In genomic region chr13:49292742-49293498, GRCh38 we compare ENCODE assay signal across 10 cellular contexts. TPM values are rescaled to one million over a fixed set of nuclear protein-coding genes. Genes with fewer than 3 reads are reported as not detected.
A peak's percentile ranks its signal among the peaks of the same experiment; 100 is the strongest.
DNase-seq lines count a peak whose midpoint lies in the region; FAIRE-seq and TF ChIP-seq lines count a peak whose summit lies in the region.
"Had no signal": no experiment of that assay in that cellular context is flagged by ENCODE, and none has a peak within 500 bp of the region (broad histone marks: within the 10 kb centered on the region; RNA-seq: fewer than 3 reads in every experiment).

No MANE protein-coding gene starts in this region.

- TF ChIP-seq CTCF in fibroblast of pulmonary artery (IDR thresholded peaks at IDR 0.05; ENCODE audit: low read length, missing control alignments) (no peak), sigmoid colon (IDR thresholded peaks at IDR 0.05) (no peak)

- H3K27ac ChIP-seq in sigmoid colon, result peak overlapping the region; percentile 0 to 59 (median 30)

- intact Hi-C loops in sigmoid colon (cut with DNase I), result no loop called here

- no peak for FAIRE-seq in RCC 7860 (lab: Jason Lieb, UNC)
- FAIRE-seq: A204.1 had no signal

- TF ChIP-seq EP300 in sigmoid colon (IDR thresholded peaks at IDR 0.05), result peak in 1 of 4 donors; percentile 33

- no peaks in the 10 kb centered on the region for H3K27me3 ChIP-seq in sigmoid colon

- 42 to 53% methylated on average over 6 of the region's 6 CpGs for WGBS in sigmoid colon, 2 donors

- peaks cover 0 to 2% (median 0%) of the 10 kb centered on the region in 4 donors for H3K36me3 ChIP-seq in sigmoid colon

- no peak for TF ChIP-seq POLR2A in sigmoid colon (IDR thresholded peaks at IDR 0.05)

- H3K4me3 ChIP-seq in fibroblast of pulmonary artery (replicated peaks; ENCODE audit: low read depth, low read length), result no peak overlapping the region
- no peak overlapping the region for H3K4me3 ChIP-seq in sigmoid colon

- DNase-seq in DMS79 treated with DMSO at 0.1 percent for 48 hours (lab: John Stamatoyannopoulos, UW) (peak; percentile 30), DMS79 (lab: John Stamatoyannopoulos, UW) (no peak), RPMI7951 (ENCODE audit: low read depth) (peak; percentile 19), fibroblast of pulmonary artery (ENCODE audit: low read depth) (peak; percentile 92), sigmoid colon (peak; percentile 90), islet precursor cell (no peak), RCC 7860 (ENCODE audit: low spot score) (no peak), NCI-H510A (lab: John Stamatoyannopoulos, UW) (no peak)
- DNase-seq: NCI-H187 had no signal

- no peaks in the 10 kb centered on the region for H3K9me3 ChIP-seq in sigmoid colon

- peaks cover 0 to 24% (median 13%) of the 10 kb centered on the region in 4 donors for H3K4me1 ChIP-seq in sigmoid colon

RNA-seq across cellular contexts. Expression of gene CDADC1, which starts 45.2 kb away (rescaled TPM):
- total RNA-seq in RPMI7951 (2014; rRNA removed; shearing (Covaris generic)), result 3.8 and 4.3 TPM in 2 replicates
- 10 to 100 TPM in 1 of 4 donors, 1 to 10 TPM in 3; 6.5 to 12.2 (median 8.1) TPM for total RNA-seq in sigmoid colon
- polyA plus RNA-seq in sigmoid colon, result 1 to 10 TPM; 2.4 to 4.5 (median 3.5) TPM

Comparison
In these comparisons a context has a peak if more than half of its experiments do, and no peak if none do; other contexts are left out.
1. DNase-seq: peak in DMS79 treated with DMSO at 0.1 percent for 48 hours (single experiment), RPMI7951 (single experiment), fibroblast of pulmonary artery (single experiment) and sigmoid colon (single experiment); none in DMS79 (single experiment), islet precursor cell (single experiment), RCC 7860 (single experiment) and NCI-H510A (single experiment).